In the genomic region with DNA sequence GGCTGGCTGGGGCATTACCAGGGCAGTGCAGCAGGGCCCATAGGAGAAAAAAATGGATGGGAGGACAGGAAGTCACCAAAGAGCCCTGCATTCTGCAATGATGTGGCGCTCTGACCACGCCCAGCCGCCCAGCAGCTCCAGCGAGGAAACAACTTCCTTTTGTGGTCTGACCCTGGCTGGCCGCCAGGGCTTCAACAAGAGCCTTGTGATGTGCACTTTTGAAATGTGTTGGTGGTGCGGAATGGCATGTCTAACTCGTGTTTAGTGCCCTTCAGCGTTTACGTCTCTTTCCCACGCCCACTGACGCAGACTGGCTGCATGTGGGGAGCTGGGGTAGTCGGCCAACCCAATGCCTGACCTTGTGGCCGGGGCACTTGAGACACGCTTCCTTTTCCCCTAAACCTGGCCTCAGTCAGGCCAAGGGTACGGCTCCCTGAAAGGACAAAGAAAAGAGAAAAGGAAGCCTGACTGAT, we compare ENCODE assay signal across 8 cellular contexts.
DNase-seq lines count a peak whose midpoint lies in the region; ATAC-seq, FAIRE-seq and TF ChIP-seq lines count a peak whose summit lies in the region.

No MANE protein-coding gene starts in this region.

- no peak overlapping the region for H3K4me3 ChIP-seq in AG09309 (ENCODE audit: control insufficient read depth, low read depth, low read length)
- no peak overlapping the region for H3K4me3 ChIP-seq in upper lobe of right lung

- peak overlapping the region; percentile 67 for H3K4me3 Mint-ChIP-seq in activated T-helper 17 cell treated with anti-CD3 and anti-CD28 coated beads, Interleukin-2, amount 50 U/mL, for 72 hours

- H3K9me3 ChIP-seq in upper lobe of right lung, result no peaks in the 10 kb centered on the region

- intact Hi-C loops in posterior vena cava (cut with DNase I) (no loop called here), upper lobe of right lung (cut with DNase I) (no loop called here)

- H3K4me1 ChIP-seq in foreskin keratinocyte, result peaks cover 11% of the 10 kb centered on the region
- peaks cover 13% of the 10 kb centered on the region for H3K4me1 ChIP-seq in upper lobe of right lung

- no peaks in the 10 kb centered on the region for H3K36me3 Mint-ChIP-seq in activated T-helper 17 cell treated with anti-CD3 and anti-CD28 coated beads, Interleukin-2, amount 50 U/mL, for 72 hours (ENCODE audit: low read depth)

- no peaks in the 10 kb centered on the region for H3K36me3 ChIP-seq in upper lobe of right lung

- peak; percentile 59 for DNase-seq in AG09309 (ENCODE audit: low read depth)
- DNase-seq in GM19238 (ENCODE audit: insufficient read length, low spot score), result peak; percentile 37
- DNase-seq in RCC 7860 (ENCODE audit: low spot score), result peak; percentile 83
- DNase-seq in foreskin keratinocyte, result peak; percentile 92 to 96
- peak; percentile 96 for DNase-seq in posterior vena cava (ENCODE audit: low spot score)
- DNase-seq in upper lobe of right lung, result peak; percentile 98

- ATAC-seq in HG03354 (IDR thresholded peaks at IDR 0.05; ENCODE audit: poor library complexity, severe bottlenecking, unreplicated experiment) (peak; percentile 87), foreskin keratinocyte (peak; percentile 83), upper lobe of right lung (peak; percentile 97)
- peak; percentile 96 for ATAC-seq in activated T-helper 17 cell treated with anti-CD3 and anti-CD28 coated beads, Interleukin-2, amount 50 U/mL, for 72 hours (replicated peaks)

- TF ChIP-seq CTCF in AG09309 (IDR thresholded peaks at IDR 0.05; ENCODE audit: control insufficient read depth, insufficient read depth, low read depth, low read length, missing control alignments), result no peak
- TF ChIP-seq CTCF in foreskin keratinocyte (conservative IDR thresholded peaks at IDR 0.05), result no peak
- no peak for TF ChIP-seq CTCF in upper lobe of right lung (IDR thresholded peaks at IDR 0.05)

- H3K27ac Mint-ChIP-seq in activated T-helper 17 cell treated with anti-CD3 and anti-CD28 coated beads, Interleukin-2, amount 50 U/mL, for 72 hours, result peak overlapping the region; percentile 86

- FAIRE-seq in RCC 7860 (lab: Jason Lieb, UNC), result no peak

- H3K27me3 ChIP-seq in foreskin keratinocyte (no peaks in the 10 kb centered on the region), upper lobe of right lung (no peaks in the 10 kb centered on the region)

- no peaks in the 10 kb centered on the region for H3K9me3 Mint-ChIP-seq in activated T-helper 17 cell treated with anti-CD3 and anti-CD28 coated beads, Interleukin-2, amount 50 U/mL, for 72 hours

- no peaks in the 10 kb centered on the region for H3K27me3 Mint-ChIP-seq in activated T-helper 17 cell treated with anti-CD3 and anti-CD28 coated beads, Interleukin-2, amount 50 U/mL, for 72 hours

- H3K27ac ChIP-seq in foreskin keratinocyte, result peak overlapping the region; percentile 69
- peak overlapping the region; percentile 45 for H3K27ac ChIP-seq in upper lobe of right lung

- H3K4me1 Mint-ChIP-seq in activated T-helper 17 cell treated with anti-CD3 and anti-CD28 coated beads, Interleukin-2, amount 50 U/mL, for 72 hours, result peaks cover 14% of the 10 kb centered on the region

Comparison
In these comparisons a context has a peak if more than half of its experiments do, and no peak if none do; other contexts are left out.
1. DNase-seq: peak in every context shown above with its lines; median percentile 98 in upper lobe of right lung; 96 in posterior vena cava; 94 in foreskin keratinocyte; 83 in RCC 7860; 59 in AG09309; 37 in GM19238.